ENCODE assay signal across 11 cellular contexts in the genomic region with DNA sequence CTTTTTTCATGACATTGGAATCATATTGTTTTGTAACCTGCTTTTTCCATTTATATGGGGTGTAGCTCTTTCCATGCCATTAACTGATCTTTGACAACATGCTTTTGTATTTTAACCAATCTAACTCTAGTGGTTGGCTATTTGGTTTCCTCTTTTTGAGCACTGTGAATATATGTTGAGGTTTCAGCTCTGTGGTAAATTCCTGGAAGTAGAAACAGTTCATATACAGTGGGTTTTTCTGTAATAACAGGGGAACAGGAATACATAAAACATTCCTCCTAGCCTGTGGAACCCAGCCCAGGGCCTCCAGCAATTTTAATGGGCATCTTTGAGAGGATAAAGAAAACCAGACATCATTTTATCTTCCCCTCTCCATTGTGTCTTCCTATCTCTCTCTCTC. TPM values are rescaled to one million over a fixed set of nuclear protein-coding genes. Genes with fewer than 3 reads are reported as not detected.
DNase-seq lines count a peak whose midpoint lies in the region; ATAC-seq and TF ChIP-seq lines count a peak whose summit lies in the region.
"Had no signal": no experiment of that assay in that cellular context is flagged by ENCODE, and none has a peak within 500 bp of the region (broad histone marks: within the 10 kb centered on the region; RNA-seq: fewer than 3 reads in every experiment).

No MANE protein-coding gene starts in this region.

- H3K27ac ChIP-seq in epithelial cell of prostate, result peak overlapping the region; percentile 94
- peak overlapping the region; percentile 42 for H3K27ac ChIP-seq in upper lobe of right lung

- H3K4me3 ChIP-seq in upper lobe of right lung (no peak overlapping the region), HAP-1 (no peak overlapping the region)

- no peaks in the 10 kb centered on the region for H3K27me3 Mint-ChIP-seq in activated naive CD4-positive, alpha-beta T cell treated with anti-CD3 and anti-CD28 coated beads, Interleukin-2, amount 10 ng/mL, durations not matched to agents 7 days and 5 days
- no peaks in the 10 kb centered on the region for H3K27me3 Mint-ChIP-seq in type B pancreatic cell

- in situ Hi-C loops in HAP-1 (cut with MboI; ENCODE audit: low sequenced_read_pairs), result loop anchor here (10.0 kb wide), 1 partner anchor 366 kb away; no protein-coding TSS in a partner anchor

- ATAC-seq in upper lobe of right lung (no peak), HG02970 (IDR thresholded peaks at IDR 0.05; ENCODE audit: low FRiP score, unreplicated experiment) (no peak)

- H3K27me3 ChIP-seq in upper lobe of right lung, result no peaks in the 10 kb centered on the region
- H3K27me3 ChIP-seq in HAP-1 (ENCODE audit: low read depth), result no peaks in the 10 kb centered on the region

- H3K4me1 Mint-ChIP-seq in activated naive CD4-positive, alpha-beta T cell treated with anti-CD3 and anti-CD28 coated beads, Interleukin-2, amount 10 ng/mL, durations not matched to agents 7 days and 5 days, result peaks cover 77% of the 10 kb centered on the region
- peaks cover 5% of the 10 kb centered on the region for H3K4me1 Mint-ChIP-seq in type B pancreatic cell (ENCODE audit: unreplicated experiment)

- no peak for DNase-seq in activated naive CD4-positive, alpha-beta T cell treated with anti-CD3 and anti-CD28 coated beads, Interleukin-2, amount 10 ng/mL, durations not matched to agents 7 days and 5 days
- DNase-seq in activated naive CD4-positive, alpha-beta T cell (lab: John Stamatoyannopoulos, UW), result no peak
- DNase-seq in SW480 (ENCODE audit: low spot score), result peak; percentile 22
- DNase-seq in epithelial cell of prostate (ENCODE audit: low read depth, low spot score), result no peak
- DNase-seq in upper lobe of right lung, result no peak
- DNase-seq in type B pancreatic cell (ENCODE audit: extremely low spot score, unreplicated experiment), result no peak
- no peak for DNase-seq in HAP-1 (ENCODE audit: low spot score in 2 of 2)
- DNase-seq: activated CD4-positive, CD25-positive, alpha-beta regulatory T cell treated with anti-CD3 and anti-CD28 coated beads, Interleukin-2, amount 50 U/mL, for 72 hours; foreskin fibroblast; stimulated activated CD4-positive, alpha-beta T cell treated with anti-CD3 and anti-CD28 coated beads, Interleukin-12 subunit alpha, Interleukin-12 subunit beta, amount 100 ng/mL, for 4 hours had no signal

- peak overlapping the region; percentile 68 for H3K4me3 Mint-ChIP-seq in activated naive CD4-positive, alpha-beta T cell treated with anti-CD3 and anti-CD28 coated beads, Interleukin-2, amount 10 ng/mL, durations not matched to agents 7 days and 5 days
- H3K4me3 Mint-ChIP-seq in type B pancreatic cell, result no peak overlapping the region

- H3K4me1 ChIP-seq in upper lobe of right lung (peaks cover 11% of the 10 kb centered on the region), HAP-1 (no peaks in the 10 kb centered on the region)

- no peaks in the 10 kb centered on the region for H3K36me3 ChIP-seq in upper lobe of right lung
- no peaks in the 10 kb centered on the region for H3K36me3 ChIP-seq in HAP-1 (replicated peaks)

- H3K9me3 ChIP-seq in upper lobe of right lung (no peaks in the 10 kb centered on the region), HAP-1 (no peaks in the 10 kb centered on the region)

- CTCF ChIA-PET in activated naive CD4-positive, alpha-beta T cell treated with anti-CD3 and anti-CD28 coated beads, Interleukin-2, amount 10 ng/mL, durations not matched to agents 7 days and 5 days (lab: Charles Lee), result interaction anchor here (3.6 kb wide), 1 partner anchor 10 kb away, joined by 27 read pairs; no protein-coding TSS in a partner anchor

- intact Hi-C loops in upper lobe of right lung (cut with DNase I), result no loop called here

- H3K9me3 Mint-ChIP-seq in activated naive CD4-positive, alpha-beta T cell treated with anti-CD3 and anti-CD28 coated beads, Interleukin-2, amount 10 ng/mL, durations not matched to agents 7 days and 5 days, result no peaks in the 10 kb centered on the region
- H3K9me3 Mint-ChIP-seq in type B pancreatic cell, result no peaks in the 10 kb centered on the region

- peaks cover 27% of the 10 kb centered on the region for H3K36me3 Mint-ChIP-seq in activated naive CD4-positive, alpha-beta T cell treated with anti-CD3 and anti-CD28 coated beads, Interleukin-2, amount 10 ng/mL, durations not matched to agents 7 days and 5 days
- peaks cover 6% of the 10 kb centered on the region for H3K36me3 Mint-ChIP-seq in type B pancreatic cell

- TF ChIP-seq CTCF in upper lobe of right lung (IDR thresholded peaks at IDR 0.05), result no peak
- TF ChIP-seq CTCF in type B pancreatic cell (conservative IDR thresholded peaks at IDR 0.05), result no peak

- H3K27ac Mint-ChIP-seq in activated naive CD4-positive, alpha-beta T cell treated with anti-CD3 and anti-CD28 coated beads, Interleukin-2, amount 10 ng/mL, durations not matched to agents 7 days and 5 days, result peak overlapping the region; percentile 99
- no peak overlapping the region for H3K27ac Mint-ChIP-seq in type B pancreatic cell

RNA-seq across cellular contexts. Expression of a gene that starts 17.4 kb away (rescaled TPM):
- 2.3 TPM for total RNA-seq in upper lobe of right lung
- 5.1 and 8.9 TPM in 2 replicates for total RNA-seq in type B pancreatic cell (ENCODE audit: low replicate concordance)
